Comparison of ENCODE assay signal across 21 cellular contexts in the genomic region with DNA sequence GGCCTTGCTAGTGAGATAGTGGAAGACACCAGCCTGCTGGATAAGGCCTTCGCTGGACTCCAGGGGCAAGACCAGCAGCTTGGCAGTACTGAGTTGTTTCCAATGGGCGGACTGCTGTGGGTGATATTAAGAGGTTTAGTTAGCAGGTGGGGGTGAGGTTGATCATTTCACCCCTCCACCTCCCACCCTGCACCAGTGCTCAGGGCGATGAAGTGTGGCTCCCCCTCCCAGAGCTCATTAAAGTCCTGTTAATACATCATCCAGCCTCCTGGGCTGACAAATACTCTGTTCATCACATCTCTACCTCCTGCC. TPM values are rescaled to one million over a fixed set of nuclear protein-coding genes. Genes with fewer than 3 reads are reported as not detected.
"Had no signal": no experiment of that assay in that cellular context is flagged by ENCODE, and none has a peak within 500 bp of the region (broad histone marks: within the 10 kb centered on the region; RNA-seq: fewer than 3 reads in every experiment).

No MANE protein-coding gene starts in this region.

- H3K9me3 ChIP-seq: neutrophil, tibial artery had no signal

- H3K36me3 ChIP-seq: brain microvascular endothelial cell, neutrophil, tibial artery had no signal

- H3K4me3 ChIP-seq: tibial artery had no signal

- H3K27ac ChIP-seq: brain microvascular endothelial cell, neutrophil, tibial artery had no signal

- ATAC-seq: activated CD8-positive, alpha-beta T cell treated with anti-CD3 and anti-CD28 coated beads, Interleukin-2, amount 10 ng/mL, durations not matched to agents 7 days and 5 days; activated T-cell treated with anti-CD3 and anti-CD28 coated beads, Interleukin-2, amount 50 U/mL, for 72 hours had no signal

- DNase-seq: activated CD4-positive, alpha-beta T cell treated with anti-CD3 and anti-CD28 coated beads, Interleukin-2, amount 10 ng/mL, durations not matched to agents 24 days and 14 days; activated CD4-positive, CD25-positive, alpha-beta regulatory T cell; activated CD8-positive, alpha-beta memory T cell treated with anti-CD3 and anti-CD28 coated beads, Interleukin-2, amount 50 U/mL, for 48 hours; activated CD8-positive, alpha-beta T cell treated with anti-CD3 and anti-CD28 coated beads, Interleukin-2, amount 10 ng/mL, durations not matched to agents 7 days and 5 days; activated naive CD8-positive, alpha-beta T cell treated with anti-CD3 and anti-CD28 coated beads, Interleukin-2, amount 10 ng/mL, durations not matched to agents 7 days and 5 days; activated T-cell treated with anti-CD3 and anti-CD28 coated beads, Interleukin-2, amount 50 U/mL, for 72 hours; brain microvascular endothelial cell; cortex of kidney; effector CD8-positive, alpha-beta T cell; foreskin melanocyte; head of caudate nucleus; islet precursor cell; stimulated activated CD4-positive, alpha-beta T cell treated with anti-CD3 and anti-CD28 coated beads, Interleukin-4, amount 100 ng/mL, for 1 hour; stimulated activated naive CD4-positive, alpha-beta T cell; SW 1271; tibial artery had no signal

RNA-seq across cellular contexts. Expression of a gene that starts 37.0 kb away (rescaled TPM):
- total RNA-seq: activated CD4-positive, alpha-beta T cell treated with anti-CD3 and anti-CD28 coated beads, Interleukin-2, amount 10 ng/mL, durations not matched to agents 24 days and 14 days; activated CD8-positive, alpha-beta T cell treated with anti-CD3 and anti-CD28 coated beads, Interleukin-2, amount 10 ng/mL, durations not matched to agents 7 days and 5 days; activated naive CD8-positive, alpha-beta T cell treated with anti-CD3 and anti-CD28 coated beads, Interleukin-2, amount 10 ng/mL, durations not matched to agents 7 days and 5 days; activated T-cell treated with anti-CD3 and anti-CD28 coated beads, Interleukin-2, amount 50 U/mL, for 72 hours; liver; subcutaneous adipose tissue had no signal
- polyA plus RNA-seq: fibroblast of lung, liver had no signal

RNA-seq across cellular contexts. Expression of a gene that starts 56.4 kb away (rescaled TPM):
- total RNA-seq: activated CD4-positive, alpha-beta T cell treated with anti-CD3 and anti-CD28 coated beads, Interleukin-2, amount 10 ng/mL, durations not matched to agents 24 days and 14 days; activated CD8-positive, alpha-beta T cell treated with anti-CD3 and anti-CD28 coated beads, Interleukin-2, amount 10 ng/mL, durations not matched to agents 7 days and 5 days; activated naive CD8-positive, alpha-beta T cell treated with anti-CD3 and anti-CD28 coated beads, Interleukin-2, amount 10 ng/mL, durations not matched to agents 7 days and 5 days; activated T-cell treated with anti-CD3 and anti-CD28 coated beads, Interleukin-2, amount 50 U/mL, for 72 hours; mesothelial cell of epicardium had no signal
